ENCODE assay signal across 7 cellular contexts in genomic region chr6:170192101-170192500, GRCh38.
DNase-seq lines count a peak whose midpoint lies in the region; ATAC-seq, FAIRE-seq and TF ChIP-seq lines count a peak whose summit lies in the region.
"Not testable (repeated sequence)": the region's sequence is repeated elsewhere in the genome, so short reads cannot be mapped to it uniquely, and the experiment has no call there.

No MANE protein-coding gene starts in this region.

- in situ Hi-C loops in GM12878 (cut with MboI), result not testable (repeated sequence)

- not testable (repeated sequence) for TF ChIP-seq RAD21 in GM12878 (IDR thresholded peaks at IDR 0.05; ENCODE audit: insufficient read depth, low read depth, low read length)

- not testable (repeated sequence) for TF ChIP-seq POLR2A in GM12878 (IDR thresholded peaks at IDR 0.05; ENCODE audit: low read depth, low read length); esophagus muscularis mucosa (IDR thresholded peaks at IDR 0.05; ENCODE audit: low read depth)

- not testable (repeated sequence) for H3K27ac ChIP-seq in GM12878 (ENCODE audit: control insufficient read depth, insufficient read depth); esophagus muscularis mucosa (replicated peaks in 1 of 4); lung (ENCODE audit: low read depth in 1 of 2, low read length in 1 of 2)

- not testable (repeated sequence) for H3K4me2 ChIP-seq in GM12878 (ENCODE audit: control insufficient read depth, insufficient read depth)

- FAIRE-seq in GM12878 (lab: Jason Lieb, UNC), result not testable (repeated sequence)

- intact Hi-C loops in GM12878 (cut with micrococcal nuclease; ENCODE audit: unreplicated experiment); esophagus muscularis mucosa (cut with DNase I): not testable (repeated sequence)

- CTCF ChIA-PET in GM12878 (lab: Yijun Ruan, JAX), result not testable (repeated sequence)

- H3K4me3 Mint-ChIP-seq in type B pancreatic cell, result not testable (repeated sequence)

- not testable (repeated sequence) for H3K9ac ChIP-seq in GM12878 (ENCODE audit: control insufficient read depth, insufficient read depth, low read length)

- POLR2A ChIA-PET in GM12878 (lab: Charles Lee), result not testable (repeated sequence)

- SMC1A ChIA-PET in GM12878 (lab: Charles Lee; ENCODE audit: uncharacterized antibody, unreplicated experiment), result not testable (repeated sequence)

- H3K36me3 Mint-ChIP-seq in type B pancreatic cell, result not testable (repeated sequence)

- not testable (repeated sequence) for ATAC-seq in GM12878; lung (ENCODE audit: insufficient read depth, low FRiP score)

- TF ChIP-seq CTCF in GM12878 (IDR thresholded peaks at IDR 0.05 in 2 of 3, conservative IDR thresholded peaks at IDR 0.05 in 1 of 3; ENCODE audit: control insufficient read depth in 2 of 3, extremely low read depth in 1 of 3, insufficient read depth in 1 of 3, low read depth in 3 of 3, low read length in 3 of 3); esophagus muscularis mucosa (IDR thresholded peaks at IDR 0.05); lung (IDR thresholded peaks at IDR 0.05; ENCODE audit: control extremely low read depth, extremely low read depth); type B pancreatic cell (conservative IDR thresholded peaks at IDR 0.05): not testable (repeated sequence)

- WGBS in GM12878 (ENCODE audit: insufficient coverage, insufficient replicate concordance, low lambda C conversion rate, missing lambda C conversion rate), result 35% methylated on average over 8 of the region's 8 CpGs
- WGBS in esophagus muscularis mucosa, result 82% methylated on average over 4 of the region's 8 CpGs
- WGBS in lung, 2 donors, result 84 to 90% methylated on average over 8 of the region's 8 CpGs

- H3K27ac Mint-ChIP-seq in type B pancreatic cell, result not testable (repeated sequence)

- not testable (repeated sequence) for H3K79me2 ChIP-seq in GM12878 (ENCODE audit: control insufficient read depth, insufficient read depth, low read length)

- H4K20me1 ChIP-seq in GM12878 (ENCODE audit: control insufficient read depth, insufficient read depth), result not testable (repeated sequence)

- DNase-seq in NCI-H2171 (lab: John Stamatoyannopoulos, UW), result peak; percentile 29
- peak; percentile 73 for DNase-seq in NCI-H69 (lab: John Stamatoyannopoulos, UW)
- DNase-seq in RPMI8226, result peak; percentile 53
- DNase-seq in GM12878 (ENCODE audit: low read depth, low spot score), result not testable (repeated sequence)
- DNase-seq in esophagus muscularis mucosa (ENCODE audit: extremely low spot score), result peak; percentile 45
- peak; percentile 13 for DNase-seq in lung (ENCODE audit: low spot score)
- DNase-seq in type B pancreatic cell (ENCODE audit: extremely low spot score, unreplicated experiment), result peak; percentile 42

- not testable (repeated sequence) for H3K4me3 ChIP-seq in GM12878, esophagus muscularis mucosa, lung

- BruUV-seq in GM12878 (replicated peaks; lab: Mats Ljungman, UMichigan), result not testable (repeated sequence)

- not testable (repeated sequence) for H3K27me3 Mint-ChIP-seq in type B pancreatic cell

- not testable (repeated sequence) for H3K4me1 ChIP-seq in GM12878 (ENCODE audit: control insufficient read depth, insufficient read depth, low read length); esophagus muscularis mucosa; lung (ENCODE audit: control insufficient read depth in 2 of 2, insufficient read depth in 2 of 2, low read length in 2 of 2)

- not testable (repeated sequence) for H3K36me3 ChIP-seq in GM12878 (ENCODE audit: control insufficient read depth in 2 of 2, insufficient read depth in 2 of 2, low read length in 1 of 2); esophagus muscularis mucosa; lung (ENCODE audit: control insufficient read depth in 2 of 2, insufficient read depth in 2 of 2, low read length in 2 of 2)

- not testable (repeated sequence) for H3K4me1 Mint-ChIP-seq in type B pancreatic cell (ENCODE audit: unreplicated experiment)

- not testable (repeated sequence) for H3K9me3 ChIP-seq in GM12878 (replicated peaks; ENCODE audit: control insufficient read depth, insufficient read depth, low read length); lung (ENCODE audit: control insufficient read depth in 2 of 2, insufficient read depth in 1 of 2, low read length in 1 of 2)
- H3K9me3 ChIP-seq in esophagus muscularis mucosa, result peaks cover 0 to 25% (median 12%) of the 10 kb centered on the region in 4 donors

- H3K27me3 ChIP-seq in GM12878 (replicated peaks in 1 of 2; ENCODE audit: control insufficient read depth in 2 of 2, insufficient read depth in 2 of 2, low read length in 1 of 2); lung (ENCODE audit: control insufficient read depth, insufficient read depth): not testable (repeated sequence)
- H3K27me3 ChIP-seq in esophagus muscularis mucosa, result peaks cover 0 to 15% (median 0%) of the 10 kb centered on the region in 4 donors

- not testable (repeated sequence) for TF ChIP-seq EP300 in GM12878 (IDR thresholded peaks at IDR 0.05; ENCODE audit: borderline replicate concordance in 1 of 2, control insufficient read depth in 1 of 2, low read depth in 2 of 2, low read length in 2 of 2); esophagus muscularis mucosa (IDR thresholded peaks at IDR 0.05)

- H3K9me3 Mint-ChIP-seq in type B pancreatic cell, result not testable (repeated sequence)

- not testable (repeated sequence) for H2AFZ ChIP-seq in GM12878 (ENCODE audit: control insufficient read depth, low read depth, low read length)

- RAD21 ChIA-PET in GM12878 (lab: Charles Lee; ENCODE audit: unreplicated experiment), result not testable (repeated sequence)

TF ChIP-seq in GM12878, 131 proteins besides CTCF, POLR2A, EP300 and RAD21:
- peak; percentile 17; the same call in 1 of the 2 replicates for TF ChIP-seq ATF7 (IDR thresholded peaks at IDR 0.05; ENCODE audit: low read depth)
